In genomic region chr5:32174011-32174866, GRCh38 we compare ENCODE assay signal across 1 cellular context.
TF ChIP-seq lines count a peak whose summit lies in the region.

GOLPH3 (minus strand) TSS chr5:32174319; CDS start chr5:32174034, 285 bp downstream.

TF ChIP-seq in HCT116, 20 proteins besides CTCF, POLR2A, EP300 and RAD21 (continued from another document):
- peak; percentile 51 for TF ChIP-seq MAX (IDR thresholded peaks at IDR 0.05)
- no peak for TF ChIP-seq FOSL1 (IDR thresholded peaks at IDR 0.05; ENCODE audit: low read depth)
- no peak for TF ChIP-seq ATF3 (IDR thresholded peaks at IDR 0.05)
- TF ChIP-seq EGR1 (IDR thresholded peaks at IDR 0.05; ENCODE audit: low read depth) = peak; percentile 74
- TF ChIP-seq EZH2 (IDR thresholded peaks at IDR 0.05) = no peak
- TF ChIP-seq SIN3A (IDR thresholded peaks at IDR 0.05; ENCODE audit: low read depth) = peak; percentile 70; the same call in 1 of the 2 replicates
- no peak for TF ChIP-seq SP1 (IDR thresholded peaks at IDR 0.05; ENCODE audit: low read depth)
- no peak for TF ChIP-seq CEBPB (IDR thresholded peaks at IDR 0.05; ENCODE audit: low read depth)
- TF ChIP-seq ZFX (IDR thresholded peaks at IDR 0.05) = peak; percentile 93
- peak; percentile 96 for TF ChIP-seq YY1 (IDR thresholded peaks at IDR 0.05; ENCODE audit: extremely low read depth, insufficient replicate concordance, low read depth, low read length)
TF ChIP-seq in HCT116: peak in this region for 8.
